8 cellular contexts compared by ENCODE assay signal in the genomic region with DNA sequence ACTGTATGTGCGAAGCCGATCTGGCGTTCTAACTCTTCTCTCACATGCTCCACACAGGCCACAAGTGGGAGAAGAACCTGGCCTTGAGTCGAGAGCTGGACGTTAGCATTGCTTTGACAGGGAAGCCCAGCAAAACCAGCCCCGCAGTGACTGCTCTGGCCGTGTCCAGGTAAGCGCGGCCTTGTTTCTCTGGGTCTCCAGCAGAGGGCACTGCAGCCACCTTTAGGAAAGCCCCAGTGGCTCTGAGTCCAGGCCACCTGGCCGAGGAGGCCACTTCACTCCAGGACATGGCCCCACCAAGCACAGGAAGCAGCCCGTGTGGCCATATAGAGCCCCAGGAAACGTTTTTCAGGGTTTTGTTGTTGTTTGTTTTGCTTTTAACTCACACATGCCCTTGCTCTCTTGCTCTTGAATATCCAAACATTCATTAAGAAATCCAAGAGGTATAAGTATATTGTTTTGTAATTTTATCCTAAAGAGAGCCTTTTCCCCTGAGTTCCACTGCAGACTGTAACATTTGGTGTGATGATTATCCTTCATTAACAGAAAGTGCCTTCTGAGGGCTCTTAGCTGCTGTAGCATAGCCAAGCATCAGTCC. TPM values are rescaled to one million over a fixed set of nuclear protein-coding genes. Genes with fewer than 3 reads are reported as not detected.
DNase-seq lines count a peak whose midpoint lies in the region; ATAC-seq, FAIRE-seq and TF ChIP-seq lines count a peak whose summit lies in the region.

No MANE protein-coding gene starts in this region.

- H3K27me3 ChIP-seq in H7 (ENCODE audit: control insufficient read depth, insufficient read depth, low read length) (no peaks in the 10 kb centered on the region), astrocyte (ENCODE audit: insufficient read depth, low read length) (peaks cover 4% of the 10 kb centered on the region)

- no peaks in the 10 kb centered on the region for H3K4me1 ChIP-seq in astrocyte (ENCODE audit: insufficient read depth, low read length)

- no peaks in the 10 kb centered on the region for H3K36me3 Mint-ChIP-seq in astrocyte (ENCODE audit: low read depth, unreplicated experiment)

- H3K4me3 ChIP-seq in H7 (ENCODE audit: insufficient read depth, low read depth, low read length) = no peak overlapping the region
- H3K4me3 ChIP-seq in astrocyte (ENCODE audit: insufficient read depth, low read depth, low read length) = no peak overlapping the region

- H3K27ac Mint-ChIP-seq in astrocyte (ENCODE audit: unreplicated experiment) = no peak overlapping the region

- peak; percentile 71 for TF ChIP-seq CTCF in astrocyte (IDR thresholded peaks at IDR 0.05; ENCODE audit: insufficient read depth, low read depth, low read length)

- DNase-seq in COLO668 (lab: John Stamatoyannopoulos, UW; ENCODE audit: unreplicated experiment) = peak; percentile 27
- peak; percentile 91 for DNase-seq in H7
- DNase-seq in RKO (ENCODE audit: low spot score) = peak; percentile 22
- peak; percentile 6 for DNase-seq in astrocyte (ENCODE audit: low read depth)
- peak; percentile 50 for DNase-seq in hepatic stellate cell (ENCODE audit: low spot score)
- peak; percentile 12 for DNase-seq in smooth muscle cell of the brain vasculature (ENCODE audit: low read depth, low spot score)
- no peak for DNase-seq in SHP77 treated with DMSO at 0.1 percent for 48 hours (lab: John Stamatoyannopoulos, UW)

- no peaks in the 10 kb centered on the region for H3K9me3 ChIP-seq in astrocyte (ENCODE audit: insufficient read depth, low read depth, low read length)

- no peaks in the 10 kb centered on the region for H3K9me3 Mint-ChIP-seq in astrocyte (ENCODE audit: unreplicated experiment)

- H3K4me2 ChIP-seq in astrocyte (ENCODE audit: low read length) = no peak overlapping the region

- H3K79me2 ChIP-seq in astrocyte (ENCODE audit: insufficient read depth, low read length) = no peaks in the 10 kb centered on the region

- no peak overlapping the region for H3K4me3 Mint-ChIP-seq in astrocyte (ENCODE audit: unreplicated experiment)

- no peaks in the 10 kb centered on the region for H4K20me1 ChIP-seq in astrocyte (ENCODE audit: insufficient read depth, low read length)

- H3K4me1 Mint-ChIP-seq in astrocyte (ENCODE audit: low read depth, unreplicated experiment) = no peaks in the 10 kb centered on the region

- H3K9ac ChIP-seq in astrocyte (ENCODE audit: low read length) = no peak overlapping the region

- H3K27ac ChIP-seq in astrocyte (ENCODE audit: low read depth, low read length) = no peak overlapping the region

- peaks cover 59% of the 10 kb centered on the region for H3K27me3 Mint-ChIP-seq in astrocyte (ENCODE audit: low read depth, unreplicated experiment)

- H2AFZ ChIP-seq in astrocyte (ENCODE audit: low read depth, low read length) = no peak overlapping the region

- ATAC-seq in GM21529 (IDR thresholded peaks at IDR 0.05; ENCODE audit: unreplicated experiment) = no peak

- FAIRE-seq in astrocyte (lab: Jason Lieb, UNC) = no peak

- H3K36me3 ChIP-seq in H7 (replicated peaks; ENCODE audit: control insufficient read depth, insufficient read depth, low read length) = no peaks in the 10 kb centered on the region
- no peaks in the 10 kb centered on the region for H3K36me3 ChIP-seq in astrocyte (ENCODE audit: insufficient read depth, low read length)

RNA-seq across cellular contexts. Expression of a gene that starts 41.8 kb away (rescaled TPM):
- not detected in 2 replicates for total RNA-seq in H7 (2014; rRNA removed; shearing (Covaris generic))
- not detected in 2 replicates for total RNA-seq in astrocyte
